ENCODE assay signal across 8 cellular contexts in genomic region chr1:63524166-63524565, GRCh38. TPM values are rescaled to one million over a fixed set of nuclear protein-coding genes. Genes with fewer than 3 reads are reported as not detected.
DNase-seq lines count a peak whose midpoint lies in the region; ATAC-seq and TF ChIP-seq lines count a peak whose summit lies in the region.

No MANE protein-coding gene starts in this region.

- H3K9me3 Mint-ChIP-seq in CD14-positive monocyte, result no peaks in the 10 kb centered on the region
- no peaks in the 10 kb centered on the region for H3K9me3 Mint-ChIP-seq in naive thymus-derived CD8-positive, alpha-beta T cell

- H3K9me3 ChIP-seq in MG63, result no peaks in the 10 kb centered on the region

- peak overlapping the region in 1 of 2 donors; percentile 97 for H3K4me3 Mint-ChIP-seq in CD14-positive monocyte
- peak overlapping the region; percentile 43 to 98 (median 94) for H3K4me3 Mint-ChIP-seq in naive thymus-derived CD8-positive, alpha-beta T cell

- intact Hi-C loops in CD14-positive monocyte (cut with micrococcal nuclease), result loop anchor here in 1 of 2 donors (10.0 kb wide), 1 partner anchor 159 kb away; the partner anchor contains the start of gene ALG6

- TF ChIP-seq CTCF in CD14-positive monocyte (IDR thresholded peaks at IDR 0.05), result no peak

- peak overlapping the region; percentile 84 for H3K4me3 ChIP-seq in MG63

- ATAC-seq in naive thymus-derived CD8-positive, alpha-beta T cell, result no peak
- ATAC-seq in GM21526 (IDR thresholded peaks at IDR 0.05; ENCODE audit: low FRiP score, unreplicated experiment), result no peak

- no peaks in the 10 kb centered on the region for H3K27me3 Mint-ChIP-seq in CD14-positive monocyte (ENCODE audit: low read depth in 3 of 3)
- no peaks in the 10 kb centered on the region for H3K27me3 Mint-ChIP-seq in naive thymus-derived CD8-positive, alpha-beta T cell

- H3K27ac Mint-ChIP-seq in CD14-positive monocyte, result peak overlapping the region; percentile 95 to 99 (median 98)
- H3K27ac Mint-ChIP-seq in naive thymus-derived CD8-positive, alpha-beta T cell, result peak overlapping the region; percentile 35 to 98 (median 95)

- peaks cover 19% of the 10 kb centered on the region for H3K4me1 Mint-ChIP-seq in CD14-positive monocyte
- H3K4me1 Mint-ChIP-seq in naive thymus-derived CD8-positive, alpha-beta T cell, result peaks cover 15 to 33% (median 30%) of the 10 kb centered on the region in 4 donors

- H3K36me3 Mint-ChIP-seq in CD14-positive monocyte, result peaks cover 4 to 6% of the 10 kb centered on the region in 2 donors
- H3K36me3 Mint-ChIP-seq in naive thymus-derived CD8-positive, alpha-beta T cell, result peaks cover 0 to 28% (median 4%) of the 10 kb centered on the region in 3 donors

- POLR2A ChIA-PET in naive thymus-derived CD8-positive, alpha-beta T cell (lab: Charles Lee), result interaction anchor here (1.1 kb wide), 1 partner anchor 156 kb away, joined by 4 read pairs; the partner anchor contains the start of gene ALG6

- no peaks in the 10 kb centered on the region for H3K27me3 ChIP-seq in MG63

- peaks cover 5% of the 10 kb centered on the region; the same call in 1 of the 2 replicates for H3K36me3 ChIP-seq in MG63

- DNase-seq in CD14-positive monocyte (ENCODE audit: low spot score), result no peak
- DNase-seq in MG63, result no peak
- DNase-seq in cerebellar cortex (ENCODE audit: low spot score), result peak; percentile 14
- DNase-seq in naive thymus-derived CD8-positive, alpha-beta T cell, result no peak
- no peak for DNase-seq in DMS114 treated with DMSO at 0.1 percent for 48 hours (lab: John Stamatoyannopoulos, UW; ENCODE audit: unreplicated experiment)
- DNase-seq in stimulated activated CD4-positive, alpha-beta T cell treated with anti-CD3 and anti-CD28 coated beads, Interleukin-1b, Interleukin-23, amount 100 ng/mL, for 48 hours, result no peak
- DNase-seq in activated effector memory CD4-positive, alpha-beta T cell treated with Interleukin-2 at 50 U/mL for 16 hours, result no peak

RNA-seq across cellular contexts. Expression of gene EFCAB7, which starts 0.8 kb away (rescaled TPM):
- 1 to 10 TPM in 1 of 2 donors, under 1 TPM in 1; 0.37 to 2.2 TPM for polyA plus RNA-seq in CD14-positive monocyte
- total RNA-seq in MG63 (2014; rRNA removed; shearing (Covaris generic); ENCODE audit: low replicate concordance), result 2.5 and 19.0 TPM in 2 replicates
- 10 to 100 TPM; 10.3 to 14.7 TPM for total RNA-seq in naive thymus-derived CD8-positive, alpha-beta T cell
- 1 to 10 TPM; 3.5 to 5.9 (median 5.8) TPM for polyA plus RNA-seq in naive thymus-derived CD8-positive, alpha-beta T cell

RNA-seq across cellular contexts. Expression of gene ITGB3BP, which starts 1.1 kb away (rescaled TPM):
- polyA plus RNA-seq in CD14-positive monocyte, result 1 to 10 TPM; 5.2 to 6.6 TPM
- 36.7 and 45.7 TPM in 2 replicates for total RNA-seq in MG63 (2014; rRNA removed; shearing (Covaris generic); ENCODE audit: low replicate concordance)
- total RNA-seq in naive thymus-derived CD8-positive, alpha-beta T cell, result 10 to 100 TPM; 33.7 to 37.5 TPM
- polyA plus RNA-seq in naive thymus-derived CD8-positive, alpha-beta T cell, result 10 to 100 TPM; 19.7 to 30.1 (median 26.4) TPM
